In genomic region chr16:75106351-75107274, GRCh38 we compare ENCODE assay signal across 11 cellular contexts. TPM values are rescaled to one million over a fixed set of nuclear protein-coding genes. Genes with fewer than 3 reads are reported as not detected.
A peak's percentile ranks its signal among the peaks of the same experiment; 100 is the strongest.
DNase-seq lines count a peak whose midpoint lies in the region; ATAC-seq and TF ChIP-seq lines count a peak whose summit lies in the region.
"Had no signal": no experiment of that assay in that cellular context is flagged by ENCODE, and none has a peak within 500 bp of the region (broad histone marks: within the 10 kb centered on the region; RNA-seq: fewer than 3 reads in every experiment).

No MANE protein-coding gene starts in this region.

- no peak overlapping the region for H3K9ac ChIP-seq in GM23248

- POLR2A ChIA-PET in A673 (lab: Charles Lee; ENCODE audit: low non-redundant PET): no interaction called here

- H3K9me3 Mint-ChIP-seq in neural crest cell: no peaks in the 10 kb centered on the region

- peaks cover 6% of the 10 kb centered on the region for H3K36me3 Mint-ChIP-seq in neural crest cell (ENCODE audit: low read depth)

- intact Hi-C loops in A673 (cut with micrococcal nuclease; ENCODE audit: unreplicated experiment): no loop called here

- H3K36me3 ChIP-seq in A673 (ENCODE audit: insufficient read depth, low read length, poor library complexity, severe bottlenecking) (no peaks in the 10 kb centered on the region), GM23248 (ENCODE audit: low read depth) (no peaks in the 10 kb centered on the region)

- H3F3A ChIP-seq in GM23248 (ENCODE audit: insufficient read depth): peaks cover 17% of the 10 kb centered on the region

- H3K4me1 ChIP-seq in A673 (ENCODE audit: insufficient read depth, low read length, poor library complexity, severe bottlenecking) (peaks cover 69% of the 10 kb centered on the region), GM23248 (ENCODE audit: insufficient read depth) (peaks cover 30% of the 10 kb centered on the region)

- H3K27ac Mint-ChIP-seq in neural crest cell (ENCODE audit: unreplicated experiment): peak overlapping the region; percentile 83

- no peaks in the 10 kb centered on the region for H3K79me2 ChIP-seq in GM23248 (ENCODE audit: insufficient read depth)

- H4K20me1 ChIP-seq in GM23248 (ENCODE audit: insufficient read depth): no peaks in the 10 kb centered on the region

- no peak overlapping the region for H3K4me3 Mint-ChIP-seq in neural crest cell

- TF ChIP-seq CTCF in A673 (conservative IDR thresholded peaks at IDR 0.05; ENCODE audit: low read depth, low read length): no peak
- no peak for TF ChIP-seq CTCF in neural crest cell (conservative IDR thresholded peaks at IDR 0.05)

- CTCF ChIA-PET in A673 (lab: Charles Lee): no interaction called here

- no peaks in the 10 kb centered on the region for H3K9me2 ChIP-seq in GM23248 (ENCODE audit: insufficient read depth)

- no peak overlapping the region for H2AFZ ChIP-seq in GM23248

- no peaks in the 10 kb centered on the region for H3K27me3 Mint-ChIP-seq in neural crest cell (ENCODE audit: low read depth)

- DNase-seq in A673 (ENCODE audit: low spot score) (no peak), GM23248 (peak; percentile 24), caudate nucleus (lab: John Stamatoyannopoulos, UW) (no peak), neural crest cell (ENCODE audit: low read depth, low spot score) (no peak), GF-D8 (lab: John Stamatoyannopoulos, UW) (no peak)
- no peak for DNase-seq in activated effector memory CD4-positive, alpha-beta T cell treated with Interleukin-2 at 50 U/mL for 16 hours
- DNase-seq: activated naive CD4-positive, alpha-beta T cell; cortex of kidney; NCI-H1436 treated with DMSO at 0.1 percent for 48 hours had no signal

- BruUV-seq in A673 (replicated peaks; lab: Mats Ljungman, UMichigan): no TSS peak

- peak overlapping the region; percentile 83 for H3K27ac ChIP-seq in A673 (ENCODE audit: low read depth, low read length, poor library complexity, severe bottlenecking)
- H3K27ac ChIP-seq in GM23248: no peak overlapping the region
- H3K27ac ChIP-seq in caudate nucleus (ENCODE audit: low read depth, low read length): peak overlapping the region; percentile 80

- no peaks in the 10 kb centered on the region for H3K9me3 ChIP-seq in A673 (ENCODE audit: low read depth, low read length, poor library complexity, severe bottlenecking)
- no peaks in the 10 kb centered on the region for H3K9me3 ChIP-seq in GM23248 (ENCODE audit: low read depth)

- H3K27me3 ChIP-seq in A673 (replicated peaks; ENCODE audit: insufficient read depth, low read depth, low read length, poor library complexity) (no peaks in the 10 kb centered on the region), GM23248 (replicated peaks; ENCODE audit: insufficient read depth) (no peaks in the 10 kb centered on the region)

- no peak overlapping the region for H3K4me2 ChIP-seq in GM23248 (ENCODE audit: unreplicated experiment)

- peaks cover 25% of the 10 kb centered on the region for H3K4me1 Mint-ChIP-seq in neural crest cell

- in situ Hi-C loops in GM23248 (cut with MboI): loop anchor here (5.0 kb wide), 1 partner anchor 104 kb away; no protein-coding TSS in a partner anchor

- no peak overlapping the region for H3K4me3 ChIP-seq in A673 (ENCODE audit: low read depth, low read length, poor library complexity, severe bottlenecking)
- no peak overlapping the region for H3K4me3 ChIP-seq in GM23248

- ATAC-seq in HG03095 (IDR thresholded peaks at IDR 0.05; ENCODE audit: unreplicated experiment) (no peak), HG02884 (IDR thresholded peaks at IDR 0.05; ENCODE audit: unreplicated experiment) (no peak)

- WGBS in GM23248 (ENCODE audit: low coverage in 1 of 2, low lambda C conversion rate in 2 of 2, missing lambda C conversion rate in 2 of 2), 2 experiments: 95 to 96% methylated on average over 20 of the region's 20 CpGs

RNA-seq across cellular contexts. Expression of gene LDHD, which starts 10.0 kb away (rescaled TPM):
- total RNA-seq in A673 (2021) (0.39 TPM in 1 of 2 replicates, not detected in the other), neural crest cell (0.56 TPM in 1 of 2 replicates, not detected in the other)
- 0.38 and 0.65 TPM in 2 replicates for total RNA-seq in GM23248 (2014; rRNA removed; shearing (Covaris generic))
- polyA plus RNA-seq in GM23248 (2016; fragmentation: Nextera tagmentation; extraction: Ambion mirVana): 0.81 and 1.1 TPM in 2 replicates

RNA-seq across cellular contexts. Expression of gene ZFP1, which starts 41.7 kb away (rescaled TPM):
- total RNA-seq in A673 (2021) (22.6 and 23.3 TPM in 2 replicates), neural crest cell (22.9 and 26.7 TPM in 2 replicates)
- total RNA-seq in GM23248 (2014; rRNA removed; shearing (Covaris generic)): 4.4 and 7.8 TPM in 2 replicates
- polyA plus RNA-seq in GM23248 (2016; fragmentation: Nextera tagmentation; extraction: Ambion mirVana): 5.2 and 6.8 TPM in 2 replicates
